ENCODE assay signal across 26 cellular contexts in genomic region chrX:148806145-148806868, GRCh38.
"Had no signal": no experiment of that assay in that cellular context is flagged by ENCODE, and none has a peak within 500 bp of the region (broad histone marks: within the 10 kb centered on the region; RNA-seq: fewer than 3 reads in every experiment).

No MANE protein-coding gene starts in this region.

- H3K4me1 ChIP-seq: adrenal gland, ascending aorta, left ventricle myocardium inferior, pancreas, prostate gland, uterus had no signal

- H3K27ac ChIP-seq: adrenal gland, ascending aorta, brain microvascular endothelial cell, left ventricle myocardium inferior, pancreas, prostate gland, skin epidermis, thoracic aorta, uterus, VCaP had no signal

- H3K4me3 ChIP-seq: adrenal gland, ascending aorta, left ventricle myocardium inferior, lung, pancreas, prostate gland, skin epidermis, thoracic aorta, uterus had no signal

- DNase-seq: activated CD4-positive, alpha-beta T cell treated with anti-CD3 and anti-CD28 coated beads for 48 hours; activated CD4-positive, alpha-beta T cell treated with anti-CD3 and anti-CD28 coated beads, Interleukin-2, amount 50 U/mL, for 48 hours; activated CD8-positive, alpha-beta memory T cell treated with anti-CD3 and anti-CD28 coated beads for 24 hours; activated effector memory CD4-positive, alpha-beta T cell treated with Interleukin-2 at 50 U/mL for 16 hours; activated naive CD4-positive, alpha-beta T cell treated with Interleukin-2 at 50 U/mL for 16 hours; activated naive CD8-positive, alpha-beta T cell treated with anti-CD3 and anti-CD28 coated beads for 36 hours; adrenal gland; brain microvascular endothelial cell; cortex of kidney; endodermal cell; foreskin melanocyte; islet precursor cell; left ventricle myocardium inferior; mesendoderm; retina; stimulated activated CD4-positive, alpha-beta T cell treated with anti-CD3 and anti-CD28 coated beads, Interleukin-12 subunit alpha, Interleukin-12 subunit beta, amount 100 ng/mL, for 4 hours; stimulated activated CD4-positive, alpha-beta T cell treated with anti-CD3 and anti-CD28 coated beads, Interleukin-4, amount 100 ng/mL, for 1 hour; T-helper 9 cell; uterus had no signal

- H3K36me3 ChIP-seq: adrenal gland, ascending aorta, brain microvascular endothelial cell, left ventricle myocardium inferior, pancreas, prostate gland, thoracic aorta, uterus had no signal

- H3K9me3 ChIP-seq: adrenal gland, ascending aorta, left ventricle myocardium inferior, pancreas, prostate gland, thoracic aorta, uterus had no signal

- H3K27me3 ChIP-seq: adrenal gland, ascending aorta, brain microvascular endothelial cell, uterus had no signal
